26 cellular contexts compared by ENCODE assay signal in the genomic region with DNA sequence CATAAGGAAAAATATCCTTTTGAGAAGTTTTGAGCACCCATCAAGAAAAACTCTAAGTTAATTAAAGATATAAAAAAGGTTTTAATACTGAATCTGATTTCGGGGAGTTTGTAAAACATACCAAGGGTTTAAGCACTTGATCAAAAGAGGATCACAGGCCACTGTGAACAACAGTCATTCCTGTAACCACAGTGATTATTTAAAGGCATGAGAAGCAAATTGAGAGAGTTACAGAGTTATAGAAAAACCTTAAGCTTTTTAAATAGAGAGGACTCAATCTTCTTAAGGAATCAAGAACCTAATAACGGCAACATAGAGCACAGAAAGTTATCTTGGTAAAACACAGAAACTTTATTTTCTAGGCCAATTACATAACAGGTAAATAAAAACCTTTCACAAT.
"Had no signal": no experiment of that assay in that cellular context is flagged by ENCODE, and none has a peak within 500 bp of the region (broad histone marks: within the 10 kb centered on the region; RNA-seq: fewer than 3 reads in every experiment).

No MANE protein-coding gene starts in this region.

- H3K36me3 ChIP-seq: colonic mucosa, esophagus muscularis mucosa, gastroesophageal sphincter, heart left ventricle, lower lobe of right lung, neutrophil, right lobe of liver, thyroid gland had no signal

- DNase-seq: colonic mucosa; effector memory CD4-positive, alpha-beta T cell; foreskin keratinocyte; heart left ventricle; immature natural killer cell; left ventricle myocardium superior; lower lobe of right lung; naive thymus-derived CD8-positive, alpha-beta T cell; nephron progenitor cell; right lobe of liver; small intestine; stimulated activated CD4-positive, alpha-beta T cell treated with anti-CD3 and anti-CD28 coated beads, Interleukin-12 subunit alpha, Interleukin-12 subunit beta, amount 100 ng/mL, for 4 hours; stimulated activated CD4-positive, alpha-beta T cell treated with anti-CD3 and anti-CD28 coated beads, Interleukin-1b, Interleukin-23, amount 100 ng/mL, for 48 hours; stimulated activated CD4-positive, alpha-beta T cell treated with anti-CD3 and anti-CD28 coated beads, Interleukin-4, amount 100 ng/mL, for 1 hour; stimulated activated CD8-positive, alpha-beta memory T cell treated with anti-CD3 and anti-CD28 coated beads, Interleukin-4, amount 100 ng/mL, for 48 hours; stimulated activated naive CD4-positive, alpha-beta T cell; stimulated activated naive CD8-positive, alpha-beta T cell treated with anti-CD3 and anti-CD28 coated beads, Interleukin-15, amount 100 ng/mL, for 72 hours; thyroid gland; trophoblast cell had no signal

- ATAC-seq: foreskin keratinocyte; gastroesophageal sphincter; heart left ventricle; left ventricle myocardium superior; lower lobe of right lung; naive thymus-derived CD8-positive, alpha-beta T cell; right lobe of liver; stimulated activated naive CD8-positive, alpha-beta T cell treated with anti-CD3 and anti-CD28 coated beads, Interleukin-15, amount 100 ng/mL, for 72 hours had no signal

- H3K4me1 Mint-ChIP-seq: immature natural killer cell; naive thymus-derived CD8-positive, alpha-beta T cell; nephron progenitor cell; stimulated activated naive CD8-positive, alpha-beta T cell treated with anti-CD3 and anti-CD28 coated beads, Interleukin-15, amount 100 ng/mL, for 72 hours had no signal

- H3K27ac Mint-ChIP-seq: dendritic cell treated with granulocyte-macrophage colony-stimulating factor and Interleukin-4, amounts not matched to agents 40 ng/mL and 50 ng/mL, for 4 days; immature natural killer cell; naive thymus-derived CD8-positive, alpha-beta T cell; nephron progenitor cell; progenitor cell of endocrine pancreas; stimulated activated naive CD8-positive, alpha-beta T cell treated with anti-CD3 and anti-CD28 coated beads, Interleukin-15, amount 100 ng/mL, for 72 hours had no signal

- H3K4me1 ChIP-seq: colonic mucosa, esophagus muscularis mucosa, foreskin keratinocyte, gastroesophageal sphincter, heart left ventricle, lower lobe of right lung, parathyroid adenoma, right lobe of liver, thyroid gland had no signal

- H3K27ac ChIP-seq: colonic mucosa, esophagus muscularis mucosa, foreskin keratinocyte, gastroesophageal sphincter, heart left ventricle, hepatocyte, lower lobe of right lung, neutrophil, parathyroid adenoma, right lobe of liver, thyroid gland had no signal

- H3K4me2 ChIP-seq: hepatocyte had no signal

- H3K79me2 ChIP-seq: hepatocyte, parathyroid adenoma had no signal

- H3K36me3 Mint-ChIP-seq: immature natural killer cell had no signal

- H3K27me3 ChIP-seq: colonic mucosa, esophagus muscularis mucosa, foreskin keratinocyte, gastroesophageal sphincter, heart left ventricle, hepatocyte, neutrophil, right lobe of liver, thyroid gland had no signal

- H3K4me3 Mint-ChIP-seq: dendritic cell treated with granulocyte-macrophage colony-stimulating factor and Interleukin-4, amounts not matched to agents 40 ng/mL and 50 ng/mL, for 4 days; immature natural killer cell; naive thymus-derived CD8-positive, alpha-beta T cell; nephron progenitor cell; stimulated activated naive CD8-positive, alpha-beta T cell treated with anti-CD3 and anti-CD28 coated beads, Interleukin-15, amount 100 ng/mL, for 72 hours had no signal

- H3K9ac ChIP-seq: parathyroid adenoma had no signal

- H3K9me3 ChIP-seq: colonic mucosa, neutrophil, right lobe of liver, thyroid gland had no signal

- H3K27me3 Mint-ChIP-seq: dendritic cell treated with granulocyte-macrophage colony-stimulating factor and Interleukin-4, amounts not matched to agents 40 ng/mL and 50 ng/mL, for 4 days; naive thymus-derived CD8-positive, alpha-beta T cell; progenitor cell of endocrine pancreas; stimulated activated naive CD8-positive, alpha-beta T cell treated with anti-CD3 and anti-CD28 coated beads, Interleukin-15, amount 100 ng/mL, for 72 hours had no signal

- H2AFZ ChIP-seq: hepatocyte, parathyroid adenoma had no signal

- H3K4me3 ChIP-seq: colonic mucosa, esophagus muscularis mucosa, gastroesophageal sphincter, heart left ventricle, hepatocyte, lower lobe of right lung, right lobe of liver, thyroid gland had no signal
